ENCODE assay signal across 13 cellular contexts in genomic region chr9:97479496-97480159, GRCh38. TPM values are rescaled to one million over a fixed set of nuclear protein-coding genes. Genes with fewer than 3 reads are reported as not detected.
"Had no signal": no experiment of that assay in that cellular context is flagged by ENCODE, and none has a peak within 500 bp of the region (broad histone marks: within the 10 kb centered on the region; RNA-seq: fewer than 3 reads in every experiment).

No MANE protein-coding gene starts in this region.

- H3K4me1 ChIP-seq: prostate gland had no signal

- H3K9me3 ChIP-seq: prostate gland, stomach had no signal

- H3K27me3 ChIP-seq: hepatocyte, stomach had no signal

- H3K79me2 ChIP-seq: hepatocyte had no signal

- H3K4me3 ChIP-seq: hepatocyte, prostate gland, stomach had no signal

- ATAC-seq: activated CD4-positive, alpha-beta T cell treated with anti-CD3 and anti-CD28 coated beads for 36 hours; activated CD8-positive, alpha-beta T cell treated with anti-CD3 and anti-CD28 coated beads, Interleukin-2, amount 10 ng/mL, durations not matched to agents 7 days and 5 days; naive thymus-derived CD4-positive, alpha-beta T cell had no signal

- H3K36me3 ChIP-seq: prostate gland had no signal

- H3K4me2 ChIP-seq: hepatocyte had no signal

- H3K27ac ChIP-seq: prostate gland, stomach had no signal

- DNase-seq: activated CD4-positive, alpha-beta T cell treated with anti-CD3 and anti-CD28 coated beads for 36 hours; activated CD8-positive, alpha-beta memory T cell treated with anti-CD3 and anti-CD28 coated beads, Interleukin-2, amount 50 U/mL, for 48 hours; activated CD8-positive, alpha-beta T cell treated with anti-CD3 and anti-CD28 coated beads, Interleukin-2, amount 10 ng/mL, durations not matched to agents 7 days and 5 days; activated naive CD8-positive, alpha-beta T cell treated with anti-CD3 and anti-CD28 coated beads, Interleukin-2, amount 10 ng/mL, durations not matched to agents 7 days and 5 days; anterior cingulate cortex; naive thymus-derived CD4-positive, alpha-beta T cell; stimulated activated CD4-positive, alpha-beta T cell treated with anti-CD3 and anti-CD28 coated beads, Interleukin-15, amount 100 ng/mL, for 24 hours; stimulated activated CD4-positive, alpha-beta T cell treated with anti-CD3 and anti-CD28 coated beads, Interleukin-4, amount 100 ng/mL, for 4 hours; stomach; T-helper 9 cell had no signal

RNA-seq across cellular contexts. Expression of gene TMOD1, which starts 21.8 kb away (rescaled TPM):
- total RNA-seq: bronchial epithelial cell had no signal
